ENCODE assay signal across 8 cellular contexts in the genomic region with DNA sequence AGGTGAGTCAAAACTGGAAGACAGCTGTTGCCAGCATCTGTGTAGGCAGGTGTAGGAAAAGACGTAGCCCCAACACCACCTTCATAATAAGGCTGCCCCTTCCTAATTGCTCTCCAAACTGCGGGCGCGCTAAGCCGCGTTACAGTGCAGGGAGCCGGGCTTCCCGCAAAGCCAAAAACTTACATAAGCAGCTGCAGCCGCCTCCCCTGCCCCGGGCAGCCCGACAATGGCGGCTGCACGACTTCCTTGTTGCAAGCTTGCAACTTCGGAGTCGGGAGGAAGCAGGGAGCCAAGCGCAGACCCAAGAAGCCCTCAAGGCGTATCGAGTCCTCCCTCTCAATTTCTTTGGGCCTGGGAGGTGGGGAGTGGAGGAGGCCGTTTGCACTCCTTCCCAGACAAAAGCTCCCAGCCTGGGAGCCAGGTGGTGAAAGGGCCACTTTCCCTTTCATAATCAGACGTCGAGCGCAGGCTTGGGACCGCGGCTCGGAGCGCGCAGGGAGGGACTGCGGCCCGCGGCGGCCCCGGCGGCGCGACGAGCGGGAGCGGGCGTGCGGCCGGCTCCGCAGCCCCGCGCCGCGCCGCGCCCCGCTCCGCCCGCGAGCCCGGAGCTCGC. TPM values are rescaled to one million over a fixed set of nuclear protein-coding genes. Genes with fewer than 3 reads are reported as not detected.
A peak's percentile ranks its signal among the peaks of the same experiment; 100 is the strongest.
DNase-seq lines count a peak whose midpoint lies in the region; ATAC-seq lines count a peak whose summit lies in the region.

No MANE protein-coding gene starts in this region.

- peak; percentile 2 for ATAC-seq in HG03066 (IDR thresholded peaks at IDR 0.05; ENCODE audit: low read depth, unreplicated experiment)

- DNase-seq in SIG-M5 treated with dmso at 0.1 percent for 504 hours (lab: John Stamatoyannopoulos, UW; ENCODE audit: unreplicated experiment) = peak; percentile 63
- DNase-seq in SIG-M5 (lab: John Stamatoyannopoulos, UW) = no peak
- DNase-seq in NCI-H748 (lab: John Stamatoyannopoulos, UW; ENCODE audit: unreplicated experiment) = peak; percentile 84
- DNase-seq in activated CD8-positive, alpha-beta memory T cell treated with anti-CD3 and anti-CD28 coated beads for 24 hours = peak; percentile 88
- DNase-seq in mucosa of gallbladder (ENCODE audit: low spot score) = peak; percentile 49
- peak; percentile 23 for DNase-seq in stimulated activated CD8-positive, alpha-beta memory T cell treated with anti-CD3 and anti-CD28 coated beads, Interleukin-7, amount 100 ng/mL, for 24 hours (ENCODE audit: low read depth)

- H3K4me3 ChIP-seq in endocrine pancreas (ENCODE audit: control insufficient read depth, insufficient read depth, low read length) = peak overlapping the region; percentile 62

- no peaks in the 10 kb centered on the region for H3K27me3 ChIP-seq in endocrine pancreas (ENCODE audit: control insufficient read depth, insufficient read depth, low read length)

- no peaks in the 10 kb centered on the region for H3K4me1 ChIP-seq in endocrine pancreas (ENCODE audit: control insufficient read depth, insufficient read depth, low read length)

- peak overlapping the region; percentile 65 for H3K9ac ChIP-seq in endocrine pancreas (ENCODE audit: control insufficient read depth, insufficient read depth, low read length)

- no peaks in the 10 kb centered on the region for H3K9me3 ChIP-seq in endocrine pancreas (ENCODE audit: control insufficient read depth, low read length)

- no peaks in the 10 kb centered on the region for H3K36me3 ChIP-seq in endocrine pancreas (ENCODE audit: control insufficient read depth, insufficient read depth, low read length)

RNA-seq across cellular contexts. Expression of gene ZBTB14, which starts 0.8 kb away (rescaled TPM):
- 14.1 TPM for total RNA-seq in mucosa of gallbladder
